Comparison of ENCODE assay signal across 26 cellular contexts in genomic region chr10:26938578-26938977, GRCh38.
"Had no signal": no experiment of that assay in that cellular context is flagged by ENCODE, and none has a peak within 500 bp of the region (broad histone marks: within the 10 kb centered on the region; RNA-seq: fewer than 3 reads in every experiment).

No MANE protein-coding gene starts in this region.

- ATAC-seq: activated T-helper 17 cell treated with anti-CD3 and anti-CD28 coated beads, Interleukin-2, amount 50 U/mL, for 72 hours had no signal

- H3K4me3 Mint-ChIP-seq: activated CD4-positive, alpha-beta memory T cell treated with anti-CD3 and anti-CD28 coated beads for 36 hours; activated CD4-positive, alpha-beta T cell treated with anti-CD3 and anti-CD28 coated beads, Interleukin-2, amount 10 ng/mL, durations not matched to agents 7 days and 5 days; activated naive CD4-positive, alpha-beta T cell treated with anti-CD3 and anti-CD28 coated beads, Interleukin-2, amount 10 ng/mL, durations not matched to agents 7 days and 5 days; activated naive CD8-positive, alpha-beta T cell treated with anti-CD3 and anti-CD28 coated beads for 36 hours; activated T-helper 17 cell treated with anti-CD3 and anti-CD28 coated beads, Interleukin-2, amount 50 U/mL, for 72 hours had no signal

- H3K4me1 ChIP-seq: Peyer's patch, SJCRH30 had no signal

- H3K4me1 Mint-ChIP-seq: activated T-helper 17 cell treated with anti-CD3 and anti-CD28 coated beads, Interleukin-2, amount 50 U/mL, for 72 hours had no signal

- H3K36me3 ChIP-seq: Peyer's patch, SJCRH30 had no signal

- H3K27me3 Mint-ChIP-seq: activated CD4-positive, alpha-beta memory T cell treated with anti-CD3 and anti-CD28 coated beads for 36 hours; activated CD4-positive, alpha-beta T cell treated with anti-CD3 and anti-CD28 coated beads, Interleukin-2, amount 10 ng/mL, durations not matched to agents 7 days and 5 days; activated T-helper 17 cell treated with anti-CD3 and anti-CD28 coated beads, Interleukin-2, amount 50 U/mL, for 72 hours had no signal

- H3K9me3 ChIP-seq: Peyer's patch, SJCRH30, SK-N-SH had no signal

- H3K4me3 ChIP-seq: Peyer's patch, SJCRH30 had no signal

- H3K9ac ChIP-seq: SK-N-SH had no signal

- H3K27me3 ChIP-seq: Peyer's patch, SJCRH30 had no signal

- H3K36me3 Mint-ChIP-seq: activated CD4-positive, alpha-beta memory T cell treated with anti-CD3 and anti-CD28 coated beads for 36 hours; activated naive CD4-positive, alpha-beta T cell treated with anti-CD3 and anti-CD28 coated beads, Interleukin-2, amount 10 ng/mL, durations not matched to agents 7 days and 5 days; activated naive CD8-positive, alpha-beta T cell treated with anti-CD3 and anti-CD28 coated beads for 36 hours had no signal

- H3K9me3 Mint-ChIP-seq: activated CD4-positive, alpha-beta memory T cell treated with anti-CD3 and anti-CD28 coated beads for 36 hours; activated CD4-positive, alpha-beta T cell treated with anti-CD3 and anti-CD28 coated beads, Interleukin-2, amount 10 ng/mL, durations not matched to agents 7 days and 5 days; activated naive CD4-positive, alpha-beta T cell treated with anti-CD3 and anti-CD28 coated beads, Interleukin-2, amount 10 ng/mL, durations not matched to agents 7 days and 5 days; activated naive CD8-positive, alpha-beta T cell treated with anti-CD3 and anti-CD28 coated beads for 36 hours; activated T-helper 17 cell treated with anti-CD3 and anti-CD28 coated beads, Interleukin-2, amount 50 U/mL, for 72 hours had no signal

- DNase-seq: activated CD4-positive, alpha-beta memory T cell treated with anti-CD3 and anti-CD28 coated beads for 36 hours; activated CD4-positive, alpha-beta T cell treated with anti-CD3 and anti-CD28 coated beads, Interleukin-2, amount 10 ng/mL, durations not matched to agents 7 days and 5 days; activated CD4-positive, CD25-positive, alpha-beta regulatory T cell; activated CD8-positive, alpha-beta memory T cell treated with anti-CD3 and anti-CD28 coated beads for 24 hours; activated gamma-delta T cell treated with Interleukin-2 at 50 U/mL for 16 hours; activated naive CD4-positive, alpha-beta T cell treated with anti-CD3 and anti-CD28 coated beads, Interleukin-2, amount 10 ng/mL, durations not matched to agents 7 days and 5 days; activated naive CD8-positive, alpha-beta T cell treated with anti-CD3 and anti-CD28 coated beads for 36 hours; activated T-cell treated with anti-CD3 and anti-CD28 coated beads, Interleukin-2, amount 50 U/mL, for 48 hours; central memory CD4-positive, alpha-beta T cell; Kasumi-1; NCI-H1092; NCI-H1417; NCI-H1930; NCI-H2171; NCI-H345; NCI-H510A; NCI-H526 treated with DMSO at 0.1 percent for 48 hours; NCI-H82; Peyer's patch; Right ventricle myocardium superior; SJCRH30; SK-N-SH; T-helper 1 cell had no signal

- H3K27ac Mint-ChIP-seq: activated CD4-positive, alpha-beta memory T cell treated with anti-CD3 and anti-CD28 coated beads for 36 hours; activated CD4-positive, alpha-beta T cell treated with anti-CD3 and anti-CD28 coated beads, Interleukin-2, amount 10 ng/mL, durations not matched to agents 7 days and 5 days; activated naive CD4-positive, alpha-beta T cell treated with anti-CD3 and anti-CD28 coated beads, Interleukin-2, amount 10 ng/mL, durations not matched to agents 7 days and 5 days; activated naive CD8-positive, alpha-beta T cell treated with anti-CD3 and anti-CD28 coated beads for 36 hours; activated T-helper 17 cell treated with anti-CD3 and anti-CD28 coated beads, Interleukin-2, amount 50 U/mL, for 72 hours had no signal

- H3K27ac ChIP-seq: Peyer's patch, RWPE1, SJCRH30, VCaP had no signal
